21 cellular contexts compared by ENCODE assay signal in the genomic region with DNA sequence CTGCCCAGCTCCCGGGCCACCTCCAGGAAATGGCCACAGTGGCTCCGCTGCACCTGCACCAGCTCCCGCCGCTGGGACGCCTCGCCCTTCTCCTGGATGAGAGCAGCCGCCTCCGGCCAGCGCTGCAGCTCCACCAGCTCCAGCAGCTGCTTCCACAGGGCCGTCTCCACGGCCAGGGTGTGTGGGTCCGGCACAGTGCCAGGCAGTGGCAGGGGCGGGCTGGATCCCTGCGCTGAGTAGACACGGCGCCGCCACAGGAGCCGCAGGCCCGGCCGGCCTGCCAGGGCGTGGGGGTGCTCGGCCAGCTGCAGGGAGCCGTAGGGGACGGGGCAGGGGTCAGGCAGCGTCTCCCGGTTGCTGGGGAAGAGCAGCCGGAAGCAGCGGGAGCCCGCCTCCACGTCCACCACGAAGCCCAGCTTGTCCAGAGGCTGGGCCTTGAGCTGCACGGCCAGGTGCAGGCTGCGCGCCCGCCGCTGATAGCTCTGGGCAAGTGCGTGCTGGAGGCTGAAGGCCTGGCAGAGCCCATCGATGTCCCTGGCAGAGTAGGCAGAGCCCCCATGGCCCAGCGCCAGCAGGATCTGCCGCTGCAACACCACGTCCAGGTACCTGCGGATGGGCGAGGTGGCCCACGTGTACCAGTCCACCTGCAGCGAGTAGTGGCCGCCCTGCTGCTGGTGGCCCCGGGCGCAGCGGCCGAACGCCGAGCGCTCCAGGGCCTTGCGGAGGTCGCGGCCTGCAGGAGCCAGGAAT. TPM values are rescaled to one million over a fixed set of nuclear protein-coding genes. Genes with fewer than 3 reads are reported as not detected.
"Had no signal": no experiment of that assay in that cellular context is flagged by ENCODE, and none has a peak within 500 bp of the region (broad histone marks: within the 10 kb centered on the region; RNA-seq: fewer than 3 reads in every experiment).

No MANE protein-coding gene starts in this region.

- H3K27me3 ChIP-seq: MG63 had no signal

- FAIRE-seq: RCC 7860 had no signal

- ATAC-seq: SK-N-SH treated with all-trans-retinoic acid at 6 μM for 48 hours had no signal

- H3K9me3 ChIP-seq: MG63 had no signal

- DNase-seq: Karpas-422, KG1, MG63, NCI-H1092, NCI-H1105 treated with DMSO at 0.1 percent for 48 hours, NCI-H1417 treated with DMSO at 0.1 percent for 48 hours, NCI-H146, NCI-H2029, NCI-H2081 treated with DMSO at 0.1 percent for 48 hours, NCI-H2171, NCI-H345, NCI-H446 treated with DMSO at 0.1 percent for 48 hours, NCI-H510A treated with DMSO at 0.1 percent for 48 hours, NCI-H526, NCI-H82, RPMI8226, SHP77, T-helper 1 cell had no signal

- H3K4me3 ChIP-seq: MG63 had no signal

RNA-seq across cellular contexts. Expression of gene FNDC11, which starts 9.4 kb away (rescaled TPM):
- total RNA-seq: SK-MEL-5 had no signal

RNA-seq across cellular contexts. Expression of gene SRMS, which starts 15.8 kb away (rescaled TPM):
- total RNA-seq: SK-MEL-5 had no signal

RNA-seq across cellular contexts. Expression of gene PTK6, which starts 26.2 kb away (rescaled TPM):
- total RNA-seq: SK-MEL-5 had no signal
